ENCODE assay signal across 9 cellular contexts in genomic region chr19:40054632-40055031, GRCh38. TPM values are rescaled to one million over a fixed set of nuclear protein-coding genes. Genes with fewer than 3 reads are reported as not detected.
DNase-seq lines count a peak whose midpoint lies in the region; ATAC-seq and TF ChIP-seq lines count a peak whose summit lies in the region.
"Had no signal": no experiment of that assay in that cellular context is flagged by ENCODE, and none has a peak within 500 bp of the region (broad histone marks: within the 10 kb centered on the region; RNA-seq: fewer than 3 reads in every experiment).

No MANE protein-coding gene starts in this region.

- H3K4ac ChIP-seq in trophoblast cell (ENCODE audit: low read depth, low read length), result no peak overlapping the region

- POLR2A ChIA-PET in PC-3 (lab: Charles Lee; ENCODE audit: unreplicated experiment), result no interaction called here

- H4K8ac ChIP-seq in trophoblast cell (ENCODE audit: low read depth, low read length), result no peak overlapping the region

- peaks cover 7% of the 10 kb centered on the region for H3K27me3 Mint-ChIP-seq in T-helper 2 cell treated with Interferon-gamma antibody and Interleukin-4, amounts not matched to agents 5 μg/mL and 100 μg/mL, for 36 hours (ENCODE audit: low read depth)

- peaks cover 46% of the 10 kb centered on the region for H3K9me3 Mint-ChIP-seq in T-helper 2 cell treated with Interferon-gamma antibody and Interleukin-4, amounts not matched to agents 5 μg/mL and 100 μg/mL, for 36 hours

- H3K18ac ChIP-seq in trophoblast cell (ENCODE audit: low read length), result no peak overlapping the region

- H3K27ac Mint-ChIP-seq in T-helper 2 cell treated with Interferon-gamma antibody and Interleukin-4, amounts not matched to agents 5 μg/mL and 100 μg/mL, for 36 hours, result peak overlapping the region; percentile 12

- BruUV-seq in PC-3 (replicated peaks; lab: Mats Ljungman, UMichigan), result no TSS peak

- H3K4me1 Mint-ChIP-seq in T-helper 2 cell treated with Interferon-gamma antibody and Interleukin-4, amounts not matched to agents 5 μg/mL and 100 μg/mL, for 36 hours (ENCODE audit: low read depth), result peaks cover 28% of the 10 kb centered on the region

- no peak for ATAC-seq in PC-3
- ATAC-seq in HG02884 (IDR thresholded peaks at IDR 0.05; ENCODE audit: unreplicated experiment), result no peak

- peak overlapping the region; percentile 98 for H3K4me3 Mint-ChIP-seq in T-helper 2 cell treated with Interferon-gamma antibody and Interleukin-4, amounts not matched to agents 5 μg/mL and 100 μg/mL, for 36 hours

- 0 out of 2 replicates have a peak overlapping the region, but pooled peaks have one; percentile 84 for H3K9ac ChIP-seq in PC-3 (ENCODE audit: low read length)
- no peak overlapping the region for H3K9ac ChIP-seq in trophoblast cell (ENCODE audit: low read length)

- H3K9me3 ChIP-seq in PC-3 (ENCODE audit: low read length) (peaks cover 6% of the 10 kb centered on the region; the same call in 1 of the 2 replicates), trophoblast cell (ENCODE audit: insufficient read depth, low read depth, low read length) (peaks cover 4% of the 10 kb centered on the region)

- H4K91ac ChIP-seq in trophoblast cell (ENCODE audit: low read depth, low read length), result no peak overlapping the region

- H3K27ac ChIP-seq in PC-3 (ENCODE audit: low read length), result no peak overlapping the region
- no peak overlapping the region for H3K27ac ChIP-seq in trophoblast cell (ENCODE audit: low read depth, low read length)

- H2AK5ac ChIP-seq in trophoblast cell (ENCODE audit: low read length), result no peak overlapping the region

- H3K27me3 ChIP-seq in PC-3 (ENCODE audit: low read length) (no peaks in the 10 kb centered on the region), trophoblast cell (ENCODE audit: insufficient read depth, low read length) (no peaks in the 10 kb centered on the region)

- intact Hi-C loops in PC-3 (cut with micrococcal nuclease), result no loop called here

- DNase-seq in T-helper 2 cell treated with Interferon-gamma antibody and Interleukin-4, amounts not matched to agents 5 μg/mL and 100 μg/mL, for 36 hours (ENCODE audit: low spot score), result no peak
- DNase-seq in T-helper 2 cell (no peak), PC-3 (no peak), epithelial cell of proximal tubule (ENCODE audit: low read depth) (no peak), trophoblast cell (no peak), KG1 (lab: John Stamatoyannopoulos, UW) (no peak)
- no peak for DNase-seq in NK-92 treated with Interleukin-12 subunit alpha and Interleukin-12 subunit beta, amount 100 ng/mL, for 24 hours (lab: John Stamatoyannopoulos, UW)
- DNase-seq: activated CD8-positive, alpha-beta memory T cell treated with anti-CD3 and anti-CD28 coated beads, Interleukin-2, amount 50 U/mL, for 4 hours had no signal

- H4K12ac ChIP-seq in trophoblast cell (ENCODE audit: low read depth, low read length), result no peak overlapping the region

- H2AFZ ChIP-seq in PC-3 (ENCODE audit: low read length) (peak overlapping the region; percentile 100), trophoblast cell (ENCODE audit: insufficient read depth, low read length, poor library complexity) (no peak overlapping the region)

- H3K79me2 ChIP-seq in PC-3 (ENCODE audit: low read length) (peaks cover 52% of the 10 kb centered on the region), trophoblast cell (ENCODE audit: control insufficient read depth, insufficient read depth, low read length, poor library complexity) (peaks cover 5% of the 10 kb centered on the region)

- peak overlapping the region; percentile 99 for H3K4me2 ChIP-seq in PC-3 (ENCODE audit: low read length)
- peak overlapping the region; percentile 33 for H3K4me2 ChIP-seq in trophoblast cell (ENCODE audit: low read length)

- CTCF ChIA-PET in PC-3 (lab: Charles Lee), result no interaction called here

- H3K36me3 Mint-ChIP-seq in T-helper 2 cell treated with Interferon-gamma antibody and Interleukin-4, amounts not matched to agents 5 μg/mL and 100 μg/mL, for 36 hours (ENCODE audit: low read depth), result peaks cover 40% of the 10 kb centered on the region

- H3F3A ChIP-seq in PC-3 (ENCODE audit: low read length, unreplicated experiment), result no peaks in the 10 kb centered on the region

- H3K4me3 ChIP-seq in PC-3 (ENCODE audit: low read length) (peak overlapping the region; percentile 99), epithelial cell of proximal tubule (ENCODE audit: low read depth, low read length) (peak overlapping the region; percentile 77), trophoblast cell (ENCODE audit: low read depth, low read length) (no peak overlapping the region)

- H3K36me3 ChIP-seq in PC-3 (ENCODE audit: low read depth, low read length), result peaks cover 8% of the 10 kb centered on the region; the same call in 1 of the 2 replicates
- no peaks in the 10 kb centered on the region for H3K36me3 ChIP-seq in trophoblast cell (ENCODE audit: control insufficient read depth in 1 of 2, insufficient read depth in 2 of 2, low read length in 2 of 2)

- H2BK12ac ChIP-seq in trophoblast cell (ENCODE audit: low read length), result no peak overlapping the region

- no peaks in the 10 kb centered on the region for H3K9me2 ChIP-seq in PC-3 (replicated peaks; ENCODE audit: low read length)

- no peak overlapping the region for H3K14ac ChIP-seq in trophoblast cell (ENCODE audit: low read length)

- TF ChIP-seq CTCF in PC-3 (conservative IDR thresholded peaks at IDR 0.05; ENCODE audit: low read depth, low read length) (no peak), epithelial cell of proximal tubule (conservative IDR thresholded peaks at IDR 0.05; ENCODE audit: low read depth, low read length) (no peak)

- no peaks in the 10 kb centered on the region for H4K20me1 ChIP-seq in PC-3 (ENCODE audit: low read length)

- H3K79me1 ChIP-seq in trophoblast cell (ENCODE audit: low read length), result peaks cover 5% of the 10 kb centered on the region

- H3K4me1 ChIP-seq in PC-3 (ENCODE audit: insufficient read depth, low read length), result peaks cover 3% of the 10 kb centered on the region; the same call in 1 of the 2 replicates
- H3K4me1 ChIP-seq in trophoblast cell (ENCODE audit: control insufficient read depth in 1 of 2, insufficient read depth in 2 of 2, low read length in 2 of 2), result peaks cover 2 to 4% of the 10 kb centered on the region in 2 experiments

- H3K23ac ChIP-seq in trophoblast cell (ENCODE audit: low read length), result no peak overlapping the region

- no peak overlapping the region for H2BK120ac ChIP-seq in trophoblast cell (ENCODE audit: insufficient read depth, low read length, poor library complexity)

- WGBS in trophoblast cell (ENCODE audit: extremely low coverage, insufficient coverage, insufficient read length), result no CpG with 5 or more reads among the region's 9 CpGs

- no peak overlapping the region for H2BK5ac ChIP-seq in trophoblast cell (ENCODE audit: low read depth, low read length, poor library complexity)

RNA-seq across cellular contexts. Expression of gene ZNF780B, which starts 1.4 kb away (rescaled TPM):
- total RNA-seq in PC-3 (2014; rRNA removed) (7.1 and 8.5 TPM in 2 replicates), epithelial cell of proximal tubule (5.6 and 21.4 TPM in 2 replicates)
- 5.9 and 6.1 TPM in 2 replicates for polyA plus RNA-seq in trophoblast cell (2013)

RNA-seq across cellular contexts. Expression of gene ZNF780A, which starts 36.1 kb away (rescaled TPM):
- total RNA-seq in PC-3 (2014; rRNA removed) (3.3 and 9.0 TPM in 2 replicates), epithelial cell of proximal tubule (6.9 and 12.5 TPM in 2 replicates)
- polyA plus RNA-seq in trophoblast cell (2013), result 15.5 and 18.0 TPM in 2 replicates

RNA-seq across cellular contexts. Expression of gene ZNF546, which starts 57.8 kb away (rescaled TPM):
- total RNA-seq in PC-3 (2014; rRNA removed), result 0.69 and 2.5 TPM in 2 replicates
- total RNA-seq in epithelial cell of proximal tubule, result 0.17 and 0.87 TPM in 2 replicates
- 0.33 and 0.53 TPM in 2 replicates for polyA plus RNA-seq in trophoblast cell (2013)
